2 cellular contexts compared by ENCODE assay signal in the genomic region with DNA sequence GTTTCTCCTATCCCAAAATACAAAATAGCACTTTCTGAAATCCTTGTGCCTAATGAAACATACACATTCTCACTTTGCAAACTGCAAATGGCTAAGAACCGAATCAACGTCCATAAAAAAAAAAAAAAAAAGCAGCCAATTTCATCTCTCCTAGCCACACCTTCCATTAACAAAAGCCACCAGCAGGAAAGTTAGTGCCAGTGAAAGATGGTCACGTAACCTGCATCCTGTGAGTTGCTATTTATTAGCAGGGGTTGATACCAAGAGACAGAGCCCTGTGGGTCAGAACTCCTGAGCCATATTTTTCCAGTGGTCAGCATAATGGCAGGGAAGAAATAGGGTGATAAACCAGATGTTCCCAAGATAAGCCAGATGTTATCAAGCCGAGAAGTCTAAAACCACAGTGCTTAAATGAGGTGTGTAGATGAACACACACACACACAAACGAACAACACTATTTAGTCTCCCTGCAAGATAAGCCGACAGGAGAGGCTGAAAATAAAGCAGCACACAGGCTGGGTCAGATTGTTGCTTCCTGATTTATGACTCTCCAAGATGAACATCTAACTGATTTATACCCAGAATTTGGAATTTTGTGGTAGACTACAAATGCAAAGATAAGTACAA.
A peak's percentile ranks its signal among the peaks of the same experiment; 100 is the strongest.
TF ChIP-seq lines count a peak whose summit lies in the region.

No MANE protein-coding gene starts in this region.

TF ChIP-seq in SK-N-SH, 30 proteins besides CTCF, POLR2A, EP300 and RAD21:
- TF ChIP-seq NRF1 (IDR thresholded peaks at IDR 0.05; ENCODE audit: low read depth, low read length) (no peak), GATA2 (CRISPR knock-in tag; IDR thresholded peaks at IDR 0.05) (peak; percentile 47), FOXM1 (IDR thresholded peaks at IDR 0.05; ENCODE audit: low read depth) (no peak), GABPA (IDR thresholded peaks at IDR 0.05; ENCODE audit: low read depth) (no peak), REST (IDR thresholded peaks at IDR 0.05; ENCODE audit: low read depth, low read length) (no peak)
TF ChIP-seq in SK-N-SH: peak in this region for 1.

TF ChIP-seq in SK-N-SH treated with all-trans-retinoic acid at 6 μM for 48 hours, 23 proteins besides CTCF, POLR2A, EP300 and RAD21:
- TF ChIP-seq ZC3H10 (CRISPR knock-in tag; IDR thresholded peaks at IDR 0.05) (no peak), CREB5 (CRISPR knock-in tag; IDR thresholded peaks at IDR 0.05; ENCODE audit: low read depth) (no peak), ZFP30 (CRISPR knock-in tag; IDR thresholded peaks at IDR 0.05) (no peak)
